Comparison of ENCODE assay signal across 18 cellular contexts in genomic region chr3:127844326-127844942, GRCh38. TPM values are rescaled to one million over a fixed set of nuclear protein-coding genes. Genes with fewer than 3 reads are reported as not detected.
DNase-seq lines count a peak whose midpoint lies in the region; ATAC-seq and TF ChIP-seq lines count a peak whose summit lies in the region.
"Had no signal": no experiment of that assay in that cellular context is flagged by ENCODE, and none has a peak within 500 bp of the region (broad histone marks: within the 10 kb centered on the region; RNA-seq: fewer than 3 reads in every experiment).

No MANE protein-coding gene starts in this region.

- CTCF ChIA-PET in PC-9 (lab: Charles Lee) = no interaction called here

- H3K79me2 ChIP-seq in PC-9 (ENCODE audit: low read depth) = no peaks in the 10 kb centered on the region

- H3F3A ChIP-seq in PC-9 (ENCODE audit: insufficient read depth, low read depth) = no peaks in the 10 kb centered on the region

- no peaks in the 10 kb centered on the region for H3K36me3 Mint-ChIP-seq in stimulated activated naive B cell treated with anti-CD40 and anti-IgM and Interleukin-4, amounts not matched to agents 10 μg/mL and 1 μg/mL and 100 μg/mL, for 72 hours

- in situ Hi-C loops in GM13977 (cut with MboI; ENCODE audit: low pct_unique_long_range_greater_than_20kb, low sequenced_read_pairs, unreplicated experiment) = no loop called here

- H3K4me1 ChIP-seq in left lung (peaks cover 4 to 8% of the 10 kb centered on the region in 2 donors), PC-9 (replicated peaks; ENCODE audit: insufficient read depth) (peaks cover 10% of the 10 kb centered on the region; the same call in 1 of the 2 replicates)

- no TSS peak for BruUV-seq in PC-9 (replicated peaks; lab: Mats Ljungman, UMichigan)

- TF ChIP-seq CTCF in GM13977 (IDR thresholded peaks at IDR 0.05; ENCODE audit: extremely low read depth, insufficient read depth, missing control alignments) (no peak), left lung (IDR thresholded peaks at IDR 0.05) (no peak), PC-9 (conservative IDR thresholded peaks at IDR 0.05) (no peak)

- no peak overlapping the region for H2AFZ ChIP-seq in PC-9

- peak overlapping the region; percentile 85 for H3K27ac Mint-ChIP-seq in stimulated activated naive B cell treated with anti-CD40 and anti-IgM and Interleukin-4, amounts not matched to agents 10 μg/mL and 1 μg/mL and 100 μg/mL, for 72 hours

- H3K9me2 ChIP-seq in PC-9 (ENCODE audit: insufficient read depth) = no peaks in the 10 kb centered on the region

- peak; percentile 42 for DNase-seq in GM13977 (ENCODE audit: low spot score)
- DNase-seq in stimulated activated naive B cell treated with anti-CD40 and anti-IgM and Interleukin-4, amounts not matched to agents 10 μg/mL and 1 μg/mL and 100 μg/mL, for 72 hours = no peak
- DNase-seq in left lung = no peak
- no peak for DNase-seq in PC-9
- DNase-seq in islet precursor cell = no peak
- DNase-seq: activated T-cell treated with anti-CD3 and anti-CD28 coated beads for 4 hours; amniotic stem cell; erythroblast; left cardiac atrium; NCI-H526 treated with DMSO at 0.1 percent for 48 hours; posterior cingulate gyrus; SHP77 treated with DMSO at 0.1 percent for 48 hours; stimulated activated naive CD8-positive, alpha-beta T cell treated with anti-CD3 and anti-CD28 coated beads, Interleukin-15, Interleukin-2, amounts not matched to agents 100 U/mL and 50 U/mL, for 24 hours; T-helper 1 cell had no signal

- H3K27ac ChIP-seq in left lung (no peak overlapping the region), PC-9 (no peak overlapping the region)
- H3K27ac ChIP-seq: tibial nerve had no signal

- intact Hi-C loops in left lung (cut with DNase I) (no loop called here), PC-9 (cut with micrococcal nuclease; ENCODE audit: unreplicated experiment) (no loop called here)

- H3K9me3 ChIP-seq in left lung = no peaks in the 10 kb centered on the region
- no peaks in the 10 kb centered on the region for H3K9me3 ChIP-seq in PC-9 (ENCODE audit: insufficient read depth, low read depth)
- H3K9me3 ChIP-seq: tibial nerve had no signal

- POLR2A ChIA-PET in PC-9 (lab: Charles Lee; ENCODE audit: unreplicated experiment) = no interaction called here

- H3K4me2 ChIP-seq in PC-9 = no peak overlapping the region

- H3K9me3 Mint-ChIP-seq in stimulated activated naive B cell treated with anti-CD40 and anti-IgM and Interleukin-4, amounts not matched to agents 10 μg/mL and 1 μg/mL and 100 μg/mL, for 72 hours = no peaks in the 10 kb centered on the region
- H3K9me3 Mint-ChIP-seq: nephron had no signal

- no peak overlapping the region for H3K4me3 Mint-ChIP-seq in stimulated activated naive B cell treated with anti-CD40 and anti-IgM and Interleukin-4, amounts not matched to agents 10 μg/mL and 1 μg/mL and 100 μg/mL, for 72 hours
- H3K4me3 Mint-ChIP-seq: nephron had no signal

- H3K27me3 Mint-ChIP-seq in stimulated activated naive B cell treated with anti-CD40 and anti-IgM and Interleukin-4, amounts not matched to agents 10 μg/mL and 1 μg/mL and 100 μg/mL, for 72 hours = peaks cover 3 to 6% of the 10 kb centered on the region in 2 donors

- H3K36me3 ChIP-seq in left lung = no peaks in the 10 kb centered on the region
- H3K36me3 ChIP-seq in PC-9 (ENCODE audit: low read depth) = no peaks in the 10 kb centered on the region
- H3K36me3 ChIP-seq: tibial nerve had no signal

- H3K4me3 ChIP-seq in left lung (no peak overlapping the region), PC-9 (no peak overlapping the region)
- H3K4me3 ChIP-seq: tibial nerve had no signal

- H3K27me3 ChIP-seq in left lung (no peaks in the 10 kb centered on the region), PC-9 (ENCODE audit: insufficient read depth, low read depth) (no peaks in the 10 kb centered on the region)
- H3K27me3 ChIP-seq: tibial nerve had no signal

- H4K20me1 ChIP-seq in PC-9 (ENCODE audit: insufficient read depth) = no peaks in the 10 kb centered on the region

- H3K4me1 Mint-ChIP-seq in stimulated activated naive B cell treated with anti-CD40 and anti-IgM and Interleukin-4, amounts not matched to agents 10 μg/mL and 1 μg/mL and 100 μg/mL, for 72 hours = peaks cover 7 to 31% of the 10 kb centered on the region in 2 donors

- peak; percentile 61 for ATAC-seq in GM21515 (IDR thresholded peaks at IDR 0.05; ENCODE audit: unreplicated experiment)
- ATAC-seq in HG03571 (IDR thresholded peaks at IDR 0.05; ENCODE audit: unreplicated experiment) = peak; percentile 60
- peak; percentile 59 to 74 for ATAC-seq in stimulated activated naive B cell treated with anti-CD40 and anti-IgM and Interleukin-4, amounts not matched to agents 10 μg/mL and 1 μg/mL and 100 μg/mL, for 72 hours (replicated peaks)
- ATAC-seq in left lung = no peak
- ATAC-seq: left cardiac atrium; stimulated activated naive CD8-positive, alpha-beta T cell treated with anti-CD3 and anti-CD28 coated beads, Interleukin-15, Interleukin-2, amounts not matched to agents 100 U/mL and 50 U/mL, for 24 hours had no signal

RNA-seq across cellular contexts. Expression of gene MGLL, which starts 22.1 kb away (rescaled TPM):
- total RNA-seq in left lung (100 to 1,000 TPM; 214 to 318 TPM), PC-9 (2021) (28.2 and 30.7 TPM in 2 replicates)
